Comparison of ENCODE assay signal across 30 cellular contexts in genomic region chr7:147088916-147089315, GRCh38.
DNase-seq lines count a peak whose midpoint lies in the region; ATAC-seq and TF ChIP-seq lines count a peak whose summit lies in the region.
"Had no signal": no experiment of that assay in that cellular context is flagged by ENCODE, and none has a peak within 500 bp of the region (broad histone marks: within the 10 kb centered on the region; RNA-seq: fewer than 3 reads in every experiment).

No MANE protein-coding gene starts in this region.

- H3K27me3 ChIP-seq in suprapubic skin = no peaks in the 10 kb centered on the region
- H3K27me3 ChIP-seq: body of pancreas had no signal

- 62% methylated on average over 3 of the region's 3 CpGs for WGBS in suprapubic skin

- no peak overlapping the region for H3K27ac ChIP-seq in suprapubic skin
- H3K27ac ChIP-seq: body of pancreas, coronary artery, GM23248, HL-60, SK-N-MC, WERI-Rb-1 had no signal

- TF ChIP-seq CTCF in suprapubic skin (IDR thresholded peaks at IDR 0.05) = no peak

- no peak for TF ChIP-seq POLR2A in suprapubic skin (IDR thresholded peaks at IDR 0.05)

- no peaks in the 10 kb centered on the region for H3K36me3 ChIP-seq in suprapubic skin
- H3K36me3 ChIP-seq: WERI-Rb-1 had no signal

- ATAC-seq in HG03460 (IDR thresholded peaks at IDR 0.05; ENCODE audit: unreplicated experiment) = no peak
- ATAC-seq: body of pancreas; effector memory CD8-positive, alpha-beta T cell; sciatic nerve; stimulated activated effector memory CD8-positive, alpha-beta T cell treated with anti-CD3 and anti-CD28 coated beads, Interleukin-12 subunit alpha, Interleukin-12 subunit beta, amount 100 ng/mL, for 72 hours had no signal

- no peak overlapping the region for H3K4me3 ChIP-seq in suprapubic skin
- H3K4me3 ChIP-seq: body of pancreas, coronary artery, GM23248, SK-N-MC had no signal

- DNase-seq in EL = peak; percentile 12
- peak; percentile 35 for DNase-seq in NCI-H2171 (lab: John Stamatoyannopoulos, UW)
- peak; percentile 61 for DNase-seq in RPMI8226
- peak; percentile 25 for DNase-seq in myocyte (ENCODE audit: low read depth)
- DNase-seq in T1000 (lab: John Stamatoyannopoulos, UW) = no peak
- no peak for DNase-seq in suprapubic skin (ENCODE audit: low spot score in 2 of 2)
- no peak for DNase-seq in medulla oblongata (ENCODE audit: extremely low spot score)
- DNase-seq: activated CD4-positive, alpha-beta T cell treated with anti-CD3 and anti-CD28 coated beads, Interleukin-2, amount 10 ng/mL, durations not matched to agents 24 days and 14 days; activated gamma-delta T cell; activated T-cell treated with anti-CD3 and anti-CD28 coated beads, Interleukin-2, amount 50 U/mL, for 24 hours; body of pancreas; C1 segment of cervical spinal cord; Caco-2; effector memory CD8-positive, alpha-beta T cell; erythroblast; GM23248; head of caudate nucleus; Karpas-422; NCI-H1436; NCI-H2107; NCI-H774; posterior cingulate gyrus; stimulated activated CD4-positive, alpha-beta T cell treated with anti-CD3 and anti-CD28 coated beads, Interleukin-4, amount 100 ng/mL, for 24 hours; WERI-Rb-1 had no signal

- H3K9me3 ChIP-seq in suprapubic skin = no peaks in the 10 kb centered on the region
- H3K9me3 ChIP-seq: body of pancreas, Caco-2 had no signal

- no peak for TF ChIP-seq EP300 in suprapubic skin (IDR thresholded peaks at IDR 0.05)

- no peaks in the 10 kb centered on the region for H3K4me1 ChIP-seq in suprapubic skin
- H3K4me1 ChIP-seq: body of pancreas, Caco-2 had no signal

Comparison
In these comparisons a context has a peak if more than half of its experiments do, and no peak if none do; other contexts are left out.
1. DNase-seq: peak in EL (single experiment), NCI-H2171 (single experiment), RPMI8226 (single experiment) and myocyte (single experiment); none in T1000 (single experiment), suprapubic skin (0 of 2) and medulla oblongata (single experiment).